ENCODE assay signal across 8 cellular contexts in the genomic region with DNA sequence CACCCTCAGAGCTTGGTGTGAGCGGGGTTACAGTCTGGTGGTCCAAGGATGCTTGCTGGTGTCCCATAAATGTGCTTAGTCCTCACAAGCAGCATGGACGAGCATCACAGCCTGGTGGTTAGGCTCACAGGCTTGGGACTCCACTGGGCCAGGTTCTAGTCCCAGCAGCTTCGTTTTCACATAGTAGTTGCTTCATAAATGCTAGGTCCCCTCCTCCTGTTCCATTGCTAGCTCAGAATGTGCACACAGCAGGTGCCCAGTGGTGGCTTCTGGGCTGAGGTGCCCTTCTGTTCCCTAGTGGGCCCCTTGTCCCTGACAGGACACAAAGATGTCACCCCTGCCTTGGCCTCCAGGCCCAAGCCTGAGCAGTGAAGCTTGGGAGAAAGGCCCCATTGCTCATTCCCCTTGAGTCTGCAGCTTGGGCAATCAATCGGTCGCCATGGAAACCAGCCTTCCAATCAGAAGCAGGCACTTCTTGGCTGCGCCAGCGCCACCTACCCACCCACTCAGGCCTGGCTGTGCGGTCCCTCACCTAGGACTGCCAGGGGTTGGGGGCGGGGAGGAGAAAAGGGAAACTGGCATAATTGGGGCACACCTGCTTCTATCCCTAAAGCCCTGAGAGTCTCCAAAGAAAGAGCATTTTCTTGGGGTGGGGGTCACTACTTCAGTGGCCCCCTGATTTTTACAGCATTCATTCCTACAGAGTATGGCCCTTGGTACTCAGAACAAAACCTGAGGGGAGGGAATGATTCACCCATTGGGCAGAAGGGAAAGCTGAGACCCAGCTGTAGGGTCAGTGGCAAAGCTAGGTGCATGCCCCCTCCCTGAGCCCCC. TPM values are rescaled to one million over a fixed set of nuclear protein-coding genes. Genes with fewer than 3 reads are reported as not detected.
DNase-seq lines count a peak whose midpoint lies in the region; ATAC-seq, FAIRE-seq and TF ChIP-seq lines count a peak whose summit lies in the region.

No MANE protein-coding gene starts in this region.

- no peak overlapping the region for H2BK120ac ChIP-seq in mesenchymal stem cell (ENCODE audit: low read depth, low read length)

- H2BK5ac ChIP-seq in mesenchymal stem cell (ENCODE audit: low read depth, low read length, poor library complexity, severe bottlenecking) = no peak overlapping the region

- ATAC-seq in HCT116 (peak; percentile 60), K562 (peak; percentile 94), GM21529 (IDR thresholded peaks at IDR 0.05; ENCODE audit: unreplicated experiment) (no peak), HG02759 (IDR thresholded peaks at IDR 0.05; ENCODE audit: unreplicated experiment) (no peak)

- RAD21 ChIA-PET in HCT116 (lab: Charles Lee; ENCODE audit: low non-redundant PET in 1 of 2, low total read pairs in 2 of 2, uncharacterized antibody in 2 of 2, unreplicated experiment in 2 of 2) = interaction anchor here (0.6 to 3.7 kb wide), 5 partner anchors 9 to 181 kb away, joined by 3 to 24 read pairs (median 4); no protein-coding TSS in a partner anchor

- POLR2A ChIA-PET in Caco-2 (lab: Charles Lee) (no interaction called here), HCT116 (lab: Charles Lee) (interaction anchor here (1.6 to 6.8 kb wide), 6 partner anchors 8 to 126 kb away, joined by 4 to 152 read pairs (median 10); no protein-coding TSS in a partner anchor), K562 (lab: Yijun Ruan, JAX) (no interaction called here)

- intact Hi-C loops in Caco-2 (cut with micrococcal nuclease; ENCODE audit: unreplicated experiment) (no loop called here), HCT116 (cut with micrococcal nuclease) (no loop called here), K562 (cut with micrococcal nuclease) (no loop called here)

- H3K23ac ChIP-seq in mesenchymal stem cell (ENCODE audit: low read length in 2 of 2) = peak overlapping the region in 1 of 2 experiments; percentile 23

- H3K9me1 ChIP-seq in K562 (ENCODE audit: control insufficient read depth, insufficient read depth, low read length) = no peaks in the 10 kb centered on the region

- no peaks in the 10 kb centered on the region for H3K9me3 Mint-ChIP-seq in Caco-2 (ENCODE audit: unreplicated experiment)

- DNase-seq in Caco-2 = peak; percentile 82 to 86
- DNase-seq in HCT116 (ENCODE audit: low read depth, low spot score) = peak; percentile 96
- DNase-seq in K562 (ENCODE audit: extremely low read depth in 1 of 4, low spot score in 3 of 4) = peak; percentile 72 to 82 (median 80)
- DNase-seq in mesenchymal stem cell = peak; percentile 92
- DNase-seq in NCI-H1048 (lab: John Stamatoyannopoulos, UW) = no peak

- H3K4me3 ChIP-seq in Caco-2 (ENCODE audit: low read depth, low read length) (no peak overlapping the region), HCT116 (replicated peaks in 1 of 2; ENCODE audit: low read depth in 1 of 2, low read length in 2 of 2) (peak overlapping the region; percentile 17 to 29), OCI-LY3 (ENCODE audit: low read length) (no peak overlapping the region), K562 (no peak overlapping the region), mesenchymal stem cell (ENCODE audit: insufficient read depth in 1 of 2, low read depth in 1 of 2, low read length in 2 of 2) (no peak overlapping the region)

- no peak overlapping the region for H3K4me3 Mint-ChIP-seq in Caco-2 (ENCODE audit: unreplicated experiment)

- peaks cover 13% of the 10 kb centered on the region for H3K36me3 Mint-ChIP-seq in Caco-2 (ENCODE audit: insufficient read depth, unreplicated experiment)

- peak in 1 of 2 experiments; percentile 42 for TF ChIP-seq CTCF in Caco-2 (IDR thresholded peaks at IDR 0.05; ENCODE audit: insufficient read depth in 1 of 2, low read depth in 1 of 2, low read length in 1 of 2, severe bottlenecking in 1 of 2, unreplicated experiment in 1 of 2)
- peak in 2 of 3 experiments; percentile 55 to 62; a peak in 4 of 6 replicates for TF ChIP-seq CTCF in HCT116 (IDR thresholded peaks at IDR 0.05 in 2 of 3, conservative IDR thresholded peaks at IDR 0.05 in 1 of 3; ENCODE audit: borderline replicate concordance in 1 of 3, insufficient read depth in 1 of 3, low read depth in 2 of 3, low read length in 2 of 3)
- peak; percentile 34 for TF ChIP-seq CTCF in OCI-LY3 (IDR thresholded peaks at IDR 0.05; ENCODE audit: low read depth, low read length)
- peak; percentile 34 to 45 (median 40); a peak in 5 of 6 replicates for TF ChIP-seq CTCF in K562 (IDR thresholded peaks at IDR 0.05 in 2 of 3, conservative IDR thresholded peaks at IDR 0.05 in 1 of 3; ENCODE audit: insufficient read depth in 2 of 3, low read depth in 1 of 3, low read length in 3 of 3)

- H2AK5ac ChIP-seq in mesenchymal stem cell (ENCODE audit: low read length, severe bottlenecking) = peak overlapping the region; percentile 99

- peak overlapping the region in 1 of 2 experiments; percentile 45 for H2BK12ac ChIP-seq in mesenchymal stem cell (ENCODE audit: low read length in 2 of 2)

- H4K8ac ChIP-seq in mesenchymal stem cell (ENCODE audit: low read length) = peak overlapping the region; percentile 46

- H3K27ac ChIP-seq in HCT116 (ENCODE audit: low read depth, low read length) (peak overlapping the region; percentile 100), OCI-LY3 (ENCODE audit: low read length) (no peak overlapping the region), K562 (ENCODE audit: extremely low read depth, low read depth, low read length) (no peak overlapping the region), mesenchymal stem cell (ENCODE audit: low read length, poor library complexity, severe bottlenecking) (peak overlapping the region; percentile 96)

- H3K9me3 ChIP-seq in Caco-2 = no peaks in the 10 kb centered on the region
- H3K9me3 ChIP-seq in HCT116 (ENCODE audit: control insufficient read depth in 1 of 2, insufficient read depth in 1 of 2, low read depth in 1 of 2, low read length in 2 of 2) = no peaks in the 10 kb centered on the region
- no peaks in the 10 kb centered on the region for H3K9me3 ChIP-seq in OCI-LY3 (ENCODE audit: insufficient read depth, low read length)
- no peaks in the 10 kb centered on the region for H3K9me3 ChIP-seq in K562 (replicated peaks; ENCODE audit: control insufficient read depth, insufficient read depth, low read depth, low read length)
- no peaks in the 10 kb centered on the region for H3K9me3 ChIP-seq in mesenchymal stem cell (ENCODE audit: control insufficient read depth, low read length)

- H3K4ac ChIP-seq in mesenchymal stem cell (ENCODE audit: low read depth in 1 of 2, low read length in 2 of 2) = peak overlapping the region in 1 of 2 experiments; percentile 2

- no peaks in the 10 kb centered on the region for H3K27me3 Mint-ChIP-seq in Caco-2 (ENCODE audit: insufficient read depth, unreplicated experiment)

- no peak for TF ChIP-seq RAD21 in HCT116 (IDR thresholded peaks at IDR 0.05; ENCODE audit: low read depth)
- no peak for TF ChIP-seq RAD21 in K562 (CRISPR knock-in tag; conservative IDR thresholded peaks at IDR 0.05 in 1 of 2, IDR thresholded peaks at IDR 0.05 in 1 of 2)

- TF ChIP-seq POLR2A in HCT116 (IDR thresholded peaks at IDR 0.05; ENCODE audit: borderline replicate concordance, extremely low read depth, insufficient read depth, insufficient read length) = no peak
- TF ChIP-seq POLR2A in K562 (conservative IDR thresholded peaks at IDR 0.05) = no peak

- WGBS in K562 (ENCODE audit: insufficient coverage, low coverage, missing lambda C conversion rate) = 1% methylated on average over 9 of the region's 9 CpGs
- WGBS in mesenchymal stem cell = 45% methylated on average over 8 of the region's 9 CpGs

- H3K9me2 ChIP-seq in HCT116 (ENCODE audit: insufficient read depth) = no peaks in the 10 kb centered on the region

- BruUV-seq in Caco-2 (replicated peaks; lab: Mats Ljungman, UMichigan) (no TSS peak), HCT116 (replicated peaks; lab: Mats Ljungman, UMichigan) (no TSS peak), K562 (replicated peaks; lab: Mats Ljungman, UMichigan) (no TSS peak)

- in situ Hi-C loops in K562 (cut with MboI) = no loop called here

- peak overlapping the region; percentile 83 for H3K4me2 ChIP-seq in HCT116 (ENCODE audit: low read length)
- no peak overlapping the region for H3K4me2 ChIP-seq in OCI-LY3 (ENCODE audit: low read length)
- no peak overlapping the region for H3K4me2 ChIP-seq in K562 (ENCODE audit: insufficient read depth, low read length)
- H3K4me2 ChIP-seq in mesenchymal stem cell (ENCODE audit: low read length, poor library complexity, severe bottlenecking) = peak overlapping the region; percentile 30

- peak overlapping the region; percentile 40 to 52 for H3K18ac ChIP-seq in mesenchymal stem cell (ENCODE audit: low read depth in 1 of 2, low read length in 2 of 2)

- H3K9ac ChIP-seq in HCT116 (ENCODE audit: low read length) = peak overlapping the region; percentile 81
- H3K9ac ChIP-seq in OCI-LY3 (ENCODE audit: low read length) = no peak overlapping the region
- no peak overlapping the region for H3K9ac ChIP-seq in K562 (ENCODE audit: insufficient read depth in 1 of 2, low read depth in 2 of 2, low read length in 2 of 2)
- H3K9ac ChIP-seq in mesenchymal stem cell (ENCODE audit: low read length) = no peak overlapping the region

- peak overlapping the region; percentile 53 for H2BK15ac ChIP-seq in mesenchymal stem cell (ENCODE audit: low read depth, poor library complexity, severe bottlenecking)

- peak overlapping the region; percentile 94 for H3K27ac Mint-ChIP-seq in Caco-2 (ENCODE audit: unreplicated experiment)

- H4K20me1 ChIP-seq in HCT116 (ENCODE audit: insufficient read depth) (no peaks in the 10 kb centered on the region), OCI-LY3 (ENCODE audit: insufficient read depth, low read length) (no peaks in the 10 kb centered on the region), K562 (replicated peaks; ENCODE audit: control insufficient read depth, insufficient read depth, low read length) (no peaks in the 10 kb centered on the region; the same call in 1 of the 2 replicates)

- H3K4me1 Mint-ChIP-seq in Caco-2 (ENCODE audit: low read depth, unreplicated experiment) = peaks cover 62% of the 10 kb centered on the region

- H3K79me2 ChIP-seq in HCT116 (ENCODE audit: insufficient read depth, low read length) (0 out of 2 replicates have a peak, but pooled peaks cover 7% of the 10 kb centered on the region), OCI-LY3 (ENCODE audit: low read length) (no peaks in the 10 kb centered on the region), K562 (ENCODE audit: control insufficient read depth, insufficient read depth, low read length) (no peaks in the 10 kb centered on the region)

- FAIRE-seq in K562 (lab: Jason Lieb, UNC) = peak; percentile 51

- peaks cover under 1% of the 10 kb centered on the region for H3K79me1 ChIP-seq in mesenchymal stem cell (replicated peaks; ENCODE audit: low read length, poor library complexity, severe bottlenecking)

- H3K27me3 ChIP-seq in Caco-2 (replicated peaks; ENCODE audit: control insufficient read depth, insufficient read depth, low read length) (no peaks in the 10 kb centered on the region), HCT116 (ENCODE audit: insufficient read depth, low read length) (no peaks in the 10 kb centered on the region), OCI-LY3 (ENCODE audit: low read depth, low read length) (peaks cover 32% of the 10 kb centered on the region), K562 (ENCODE audit: control insufficient read depth in 2 of 2, insufficient read depth in 2 of 2, low read length in 2 of 2) (peaks cover 14 to 34% of the 10 kb centered on the region in 2 experiments; a peak in 3 of 5 replicates), mesenchymal stem cell (ENCODE audit: control insufficient read depth in 1 of 2, insufficient read depth in 1 of 2, low read length in 2 of 2) (peaks cover 0 to 68% of the 10 kb centered on the region in 2 experiments)

- H3K14ac ChIP-seq in mesenchymal stem cell (ENCODE audit: low read length in 2 of 2) = peak overlapping the region in 1 of 2 experiments; percentile 53

- TF ChIP-seq EP300 in K562 (IDR thresholded peaks at IDR 0.05; ENCODE audit: low read length) = no peak

- CTCF ChIA-PET in Caco-2 (lab: Charles Lee) (interaction anchor here (0.9 to 1.9 kb wide), 4 partner anchors 9 to 141 kb away, joined by 3 to 7 read pairs (median 4); no protein-coding TSS in a partner anchor), HCT116 (lab: Charles Lee) (interaction anchor here (0.6 to 5.7 kb wide), 6 partner anchors 10 to 127 kb away, joined by 3 to 101 read pairs (median 15); no protein-coding TSS in a partner anchor), K562 (lab: Yijun Ruan, JAX; ENCODE audit: low intra/inter-chr PET ratio) (no interaction called here)

- peaks cover 52% of the 10 kb centered on the region for H3K4me1 ChIP-seq in Caco-2
- H3K4me1 ChIP-seq in HCT116 (ENCODE audit: control insufficient read depth in 1 of 2, insufficient read depth in 2 of 2, low read length in 2 of 2) = peaks cover 81 to 96% of the 10 kb centered on the region in 2 experiments
- peaks cover 19% of the 10 kb centered on the region for H3K4me1 ChIP-seq in OCI-LY3 (ENCODE audit: low read length)
- H3K4me1 ChIP-seq in K562 (replicated peaks in 1 of 2; ENCODE audit: control insufficient read depth in 2 of 2, insufficient read depth in 2 of 2, low read length in 2 of 2) = peaks cover 0 to 15% of the 10 kb centered on the region in 2 experiments; a peak in 2 of 5 replicates
- peaks cover 61% of the 10 kb centered on the region for H3K4me1 ChIP-seq in mesenchymal stem cell (ENCODE audit: control insufficient read depth, insufficient read depth, low read depth, low read length)

- no peaks in the 10 kb centered on the region for H3K36me3 ChIP-seq in Caco-2 (ENCODE audit: control insufficient read depth, insufficient read depth, low read length)
- H3K36me3 ChIP-seq in HCT116 (ENCODE audit: control insufficient read depth in 1 of 2, insufficient read depth in 2 of 2, low read length in 2 of 2) = no peaks in the 10 kb centered on the region
- no peaks in the 10 kb centered on the region for H3K36me3 ChIP-seq in OCI-LY3 (replicated peaks; ENCODE audit: low read depth, low read length)
- H3K36me3 ChIP-seq in K562 (ENCODE audit: control insufficient read depth, insufficient read depth, low read length) = no peaks in the 10 kb centered on the region
- no peaks in the 10 kb centered on the region for H3K36me3 ChIP-seq in mesenchymal stem cell (ENCODE audit: control insufficient read depth in 1 of 2, insufficient read depth in 2 of 2, low read depth in 1 of 2, low read length in 2 of 2)

- H2AFZ ChIP-seq in HCT116 (ENCODE audit: low read depth, low read length, poor library complexity, severe bottlenecking) = no peak overlapping the region
- no peak overlapping the region for H2AFZ ChIP-seq in OCI-LY3 (ENCODE audit: low read depth, low read length)
- H2AFZ ChIP-seq in K562 (ENCODE audit: low read depth, low read length) = no peak overlapping the region
- H2AFZ ChIP-seq in mesenchymal stem cell (ENCODE audit: low read depth, low read length) = no peak overlapping the region

- H4K91ac ChIP-seq in mesenchymal stem cell (ENCODE audit: low read length) = no peak overlapping the region

RNA-seq across cellular contexts. Expression of a gene that starts 48.1 kb away (rescaled TPM):
- not detected in 2 replicates for total RNA-seq in Caco-2 (2022)
- 3.8 TPM for total RNA-seq in HCT116 (2021; ENCODE audit: unreplicated experiment)
- 4.9 and 6.4 TPM in 2 replicates for polyA plus RNA-seq in HCT116 (2012)
- total RNA-seq in K562 (2011; cell fraction: chromatin; rRNA removed; ENCODE audit: low replicate concordance) = 1.6 and 4.0 TPM in 2 replicates
- 0.39 and 1.7 TPM in 2 replicates for total RNA-seq in K562 (2011; cell fraction: nucleolus; rRNA removed)
- total RNA-seq in K562 (2011; cell fraction: nucleoplasm; rRNA removed) = 1.1 and 1.5 TPM in 2 replicates
- 0.33 and 0.68 TPM in 2 replicates for total RNA-seq in K562 (2014; rRNA removed)
- 0.10 and 0.18 TPM in 2 replicates for total RNA-seq in K562 (2014; rRNA removed; fragmentation: Illumina TruSeq; extraction: Trizol)
- total RNA-seq in K562 (2015; rRNA removed; fragmentation: Illumina TruSeq; extraction: Trizol) = 0.54 and 0.60 TPM in 2 replicates
- 0.58 and 0.75 TPM in 2 replicates for total RNA-seq in K562 (2021)
- polyA plus RNA-seq in K562 (2011; rRNA removed) = 2.0 and 2.5 TPM in 2 replicates
- polyA plus RNA-seq in K562 (2011; cell fraction: cytosol; rRNA removed) = 1.4 and 2.9 TPM in 2 replicates
- 6.2 and 14.7 TPM in 2 replicates for polyA plus RNA-seq in K562 (2011; cell fraction: nucleus; rRNA removed)
- polyA plus RNA-seq in K562 (2012) = 1.3 and 1.6 TPM in 2 replicates
- polyA plus RNA-seq in K562 (2014; fragmentation: Illumina TruSeq; extraction: Trizol) = 0.28 and 0.33 TPM in 2 replicates
- polyA plus RNA-seq in K562 (2014; fragmentation: Nextera tagmentation; extraction: Ambion mirVana) = under 1 TPM in 1 of 2 experiments, not detected in 1; 0.03 TPM
- polyA plus RNA-seq in K562 (2014; rRNA removed) = 0.73 and 1.1 TPM in 2 replicates
- polyA minus RNA-seq in K562 (2011; rRNA and poly(A)+ RNA removed) = 1.7 and 1.8 TPM in 2 replicates
- polyA minus RNA-seq in K562 (2011; cell fraction: cytosol; rRNA and poly(A)+ RNA removed) = 1.6 TPM in 1 of 2 replicates, not detected in the other
- 1.6 and 2.6 TPM in 2 replicates for polyA minus RNA-seq in K562 (2011; cell fraction: nucleus; rRNA and poly(A)+ RNA removed)
- polyA plus RNA-seq in mesenchymal stem cell (2013, experiment 1 of 2) = 0.65 TPM
- 0.41 TPM for polyA plus RNA-seq in mesenchymal stem cell (2013, experiment 2 of 2)

Comparison
In these comparisons a context has a peak if more than half of its experiments do, and no peak if none do; other contexts are left out.
1. H3K4me3 ChIP-seq: peak in HCT116 (2 of 2); none in Caco-2 (single experiment), OCI-LY3 (single experiment), K562 (single experiment) and mesenchymal stem cell (0 of 2).
2. ATAC-seq: peak in HCT116 (single experiment) and K562 (single experiment); none in GM21529 (single experiment) and HG02759 (single experiment).
3. H3K27ac ChIP-seq: peak in HCT116 (single experiment) and mesenchymal stem cell (single experiment); none in OCI-LY3 (single experiment) and K562 (single experiment).
4. H3K4me2 ChIP-seq: peak in HCT116 (single experiment) and mesenchymal stem cell (single experiment); none in OCI-LY3 (single experiment) and K562 (single experiment).